In the genomic region with DNA sequence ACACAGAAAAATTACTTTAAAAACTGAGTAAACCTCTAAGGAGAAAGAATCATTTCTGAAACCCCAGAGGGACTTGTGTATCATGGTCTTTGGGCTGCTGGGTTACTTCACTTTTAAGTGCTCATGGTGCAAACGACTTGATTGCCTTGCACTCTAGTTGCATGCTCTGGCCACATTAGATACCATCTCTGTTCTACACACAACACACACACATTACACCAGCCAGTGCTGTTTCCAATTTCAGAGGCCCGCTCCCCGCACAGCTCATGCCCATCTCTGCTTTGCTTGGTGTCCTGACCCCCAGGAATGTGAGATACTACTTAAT, we compare ENCODE assay signal across 8 cellular contexts. TPM values are rescaled to one million over a fixed set of nuclear protein-coding genes. Genes with fewer than 3 reads are reported as not detected.
DNase-seq lines count a peak whose midpoint lies in the region; ATAC-seq and TF ChIP-seq lines count a peak whose summit lies in the region.

No MANE protein-coding gene starts in this region.

- intact Hi-C loops in spleen (cut with DNase I; ENCODE audit: low total_unique reads) = loop anchor here (10.0 kb wide), 1 partner anchor 150 kb away; no protein-coding TSS in a partner anchor

- H3K9ac ChIP-seq in BLaER1 = peak overlapping the region; percentile 75

- H3K4me1 ChIP-seq in BLaER1 (peaks cover 39% of the 10 kb centered on the region), right atrium auricular region (peaks cover 0 to 9% of the 10 kb centered on the region in 2 donors), spleen (peaks cover 23 to 78% (median 46%) of the 10 kb centered on the region in 6 donors)

- H3K9me3 ChIP-seq in BLaER1 = no peaks in the 10 kb centered on the region
- no peaks in the 10 kb centered on the region for H3K9me3 ChIP-seq in right atrium auricular region
- H3K9me3 ChIP-seq in spleen = no peaks in the 10 kb centered on the region

- TF ChIP-seq POLR2A in spleen (IDR thresholded peaks at IDR 0.05) = no peak

- H3K27ac ChIP-seq in BLaER1 (peak overlapping the region; percentile 67; the same call in 1 of the 2 replicates), right atrium auricular region (peak overlapping the region in 1 of 2 donors; percentile 94), spleen (peak overlapping the region in 7 of 8 donors; percentile 96 to 99 (median 98))

- H3K4me3 ChIP-seq in BLaER1 (peak overlapping the region; percentile 87), right atrium auricular region (peak overlapping the region; percentile 65 to 89), spleen (peak overlapping the region; percentile 66 to 95 (median 88))

- peaks cover 5% of the 10 kb centered on the region for H3K36me3 ChIP-seq in BLaER1
- no peaks in the 10 kb centered on the region for H3K36me3 ChIP-seq in right atrium auricular region
- H3K36me3 ChIP-seq in spleen = no peaks in the 10 kb centered on the region

- 22 to 34% (median 28%) methylated on average over 3 of the region's 3 CpGs for WGBS in spleen, 5 donors

- DNase-seq in Kasumi-1 (lab: John Stamatoyannopoulos, UW) = peak; percentile 49 to 51
- DNase-seq in activated T-cell treated with anti-CD3 and anti-CD28 coated beads, Interleukin-2, amount 50 U/mL, for 4 hours = no peak
- DNase-seq in right atrium auricular region (ENCODE audit: low spot score) = no peak
- DNase-seq in spleen = no peak
- no peak for DNase-seq in DMS79 (lab: John Stamatoyannopoulos, UW)

- H3K27me3 ChIP-seq in BLaER1 (no peaks in the 10 kb centered on the region), right atrium auricular region (no peaks in the 10 kb centered on the region), spleen (replicated peaks in 1 of 7) (no peaks in the 10 kb centered on the region)

- no peaks in the 10 kb centered on the region for H3K9me3 Mint-ChIP-seq in activated T-cell treated with anti-CD3 and anti-CD28 coated beads, Interleukin-2, amount 50 U/mL, for 4 hours

- no peaks in the 10 kb centered on the region for H3K36me3 Mint-ChIP-seq in activated T-cell treated with anti-CD3 and anti-CD28 coated beads, Interleukin-2, amount 50 U/mL, for 4 hours (ENCODE audit: insufficient read depth)

- peaks cover 51% of the 10 kb centered on the region for H4K20me1 ChIP-seq in BLaER1

- TF ChIP-seq CTCF in right atrium auricular region (IDR thresholded peaks at IDR 0.05) = no peak
- no peak for TF ChIP-seq CTCF in spleen (IDR thresholded peaks at IDR 0.05 in 8 of 11, conservative IDR thresholded peaks at IDR 0.05 in 3 of 11)

- peak overlapping the region; percentile 95 for H3K4me2 ChIP-seq in BLaER1

- H3K27me3 Mint-ChIP-seq in activated T-cell treated with anti-CD3 and anti-CD28 coated beads, Interleukin-2, amount 50 U/mL, for 4 hours (ENCODE audit: low read depth) = peaks cover 15% of the 10 kb centered on the region

- no peak for ATAC-seq in activated T-cell treated with anti-CD3 and anti-CD28 coated beads, Interleukin-2, amount 50 U/mL, for 4 hours
- no peak for ATAC-seq in GM19328 (IDR thresholded peaks at IDR 0.05; ENCODE audit: unreplicated experiment)
- ATAC-seq in GM21447 (IDR thresholded peaks at IDR 0.05; ENCODE audit: unreplicated experiment) = no peak

- peak overlapping the region; percentile 85 for H3K4me3 Mint-ChIP-seq in activated T-cell treated with anti-CD3 and anti-CD28 coated beads, Interleukin-2, amount 50 U/mL, for 4 hours

- H3K4me1 Mint-ChIP-seq in activated T-cell treated with anti-CD3 and anti-CD28 coated beads, Interleukin-2, amount 50 U/mL, for 4 hours (ENCODE audit: low read depth) = peaks cover 51% of the 10 kb centered on the region

RNA-seq across cellular contexts. Expression of a gene that starts 2.1 kb away (rescaled TPM):
- total RNA-seq in activated T-cell treated with anti-CD3 and anti-CD28 coated beads, Interleukin-2, amount 50 U/mL, for 4 hours = 10 to 100 TPM in 1 of 3 donors, 1 to 10 TPM in 2; 6.7 to 11.6 (median 9.4) TPM
- total RNA-seq in right atrium auricular region (10 to 100 TPM; 11.2 to 15.7 TPM), spleen (10 to 100 TPM; 36.0 to 50.0 (median 40.7) TPM)
- polyA plus RNA-seq in spleen = 10 to 100 TPM; 15.5 to 19.0 (median 15.5) TPM

Comparison
In these comparisons a context has a peak if more than half of its experiments do, and no peak if none do; other contexts are left out.
1. DNase-seq: peak in Kasumi-1 (2 of 2); none in activated T-cell treated with anti-CD3 and anti-CD28 coated beads, Interleukin-2, amount 50 U/mL, for 4 hours (single experiment), right atrium auricular region (single experiment), spleen (single experiment) and DMS79 (single experiment).
2. Peak in every context shown above with its lines, with median percentiles within 50 percentile points of each other: H3K4me3 ChIP-seq.